Comparison of ENCODE assay signal across 32 cellular contexts in genomic region chr14:73474952-73475351, GRCh38.
"Had no signal": no experiment of that assay in that cellular context is flagged by ENCODE, and none has a peak within 500 bp of the region (broad histone marks: within the 10 kb centered on the region; RNA-seq: fewer than 3 reads in every experiment).

No MANE protein-coding gene starts in this region.

- DNase-seq: hypothalamus; immature natural killer cell; kidney; left colon; left lung; lower lobe of right lung; mammary epithelial cell; mesenchymal stem cell; naive thymus-derived CD8-positive, alpha-beta T cell; occipital lobe; ovary; posterior cingulate gyrus; retina; right cardiac atrium; spleen; stimulated activated CD4-positive, alpha-beta T cell treated with anti-CD3 and anti-CD28 coated beads, Interleukin-4, amount 100 ng/mL, for 24 hours; stimulated activated naive CD4-positive, alpha-beta T cell; tibial artery; trophoblast cell; upper lobe of right lung had no signal

- H3K27ac ChIP-seq: left lung, lower lobe of right lung, neural progenitor cell, neutrophil, ovary, prostate gland, skin epidermis, spleen, suprapubic skin, thoracic aorta, tibial artery, upper lobe of right lung had no signal

- H3K36me3 Mint-ChIP-seq: immature natural killer cell; naive thymus-derived CD8-positive, alpha-beta T cell; neural progenitor cell; stimulated activated effector memory CD8-positive, alpha-beta T cell treated with anti-CD3 and anti-CD28 coated beads, Interleukin-12 subunit alpha, Interleukin-12 subunit beta, amount 100 ng/mL, for 72 hours had no signal

- H3K4me2 ChIP-seq: neural progenitor cell had no signal

- H3K27me3 ChIP-seq: left lung, neural progenitor cell, neutrophil, ovary, spleen, suprapubic skin, upper lobe of right lung had no signal

- H3K4me1 Mint-ChIP-seq: immature natural killer cell; nephron; stimulated activated effector memory CD8-positive, alpha-beta T cell treated with anti-CD3 and anti-CD28 coated beads, Interleukin-12 subunit alpha, Interleukin-12 subunit beta, amount 100 ng/mL, for 72 hours had no signal

- H3K4me1 ChIP-seq: lower lobe of right lung, neural progenitor cell, prostate gland, tibial artery, upper lobe of right lung had no signal

- H3K9me3 Mint-ChIP-seq: immature natural killer cell; naive thymus-derived CD8-positive, alpha-beta T cell; nephron; neural progenitor cell; stimulated activated effector memory CD8-positive, alpha-beta T cell treated with anti-CD3 and anti-CD28 coated beads, Interleukin-12 subunit alpha, Interleukin-12 subunit beta, amount 100 ng/mL, for 72 hours; stimulated activated naive CD8-positive, alpha-beta T cell treated with anti-CD3 and anti-CD28 coated beads, Interleukin-15, Interleukin-2, amounts not matched to agents 100 ng/mL and 50 ng/mL, for 24 hours had no signal

- ATAC-seq: left colon; left lung; lower lobe of right lung; naive thymus-derived CD8-positive, alpha-beta T cell; right cardiac atrium; sciatic nerve; stimulated activated effector memory CD8-positive, alpha-beta T cell treated with anti-CD3 and anti-CD28 coated beads, Interleukin-12 subunit alpha, Interleukin-12 subunit beta, amount 100 ng/mL, for 72 hours; upper lobe of right lung had no signal

- H3K27ac Mint-ChIP-seq: immature natural killer cell; naive thymus-derived CD8-positive, alpha-beta T cell; nephron; neural progenitor cell; stimulated activated effector memory CD8-positive, alpha-beta T cell treated with anti-CD3 and anti-CD28 coated beads, Interleukin-12 subunit alpha, Interleukin-12 subunit beta, amount 100 ng/mL, for 72 hours; stimulated activated naive CD8-positive, alpha-beta T cell treated with anti-CD3 and anti-CD28 coated beads, Interleukin-15, Interleukin-2, amounts not matched to agents 100 ng/mL and 50 ng/mL, for 24 hours had no signal

- H3K9me3 ChIP-seq: left lung, lower lobe of right lung, neutrophil, ovary, prostate gland, spleen, suprapubic skin, thoracic aorta, tibial artery, upper lobe of right lung had no signal

- H3K36me3 ChIP-seq: left lung, lower lobe of right lung, neural progenitor cell, neutrophil, ovary, prostate gland, spleen, suprapubic skin, thoracic aorta, tibial artery, upper lobe of right lung had no signal

- H3K9ac ChIP-seq: neural progenitor cell had no signal

- FAIRE-seq: islet of Langerhans, kidney, urothelium cell line had no signal

- H2AFZ ChIP-seq: neural progenitor cell had no signal

- H3K4me3 Mint-ChIP-seq: immature natural killer cell; naive thymus-derived CD8-positive, alpha-beta T cell; nephron; neural progenitor cell; stimulated activated effector memory CD8-positive, alpha-beta T cell treated with anti-CD3 and anti-CD28 coated beads, Interleukin-12 subunit alpha, Interleukin-12 subunit beta, amount 100 ng/mL, for 72 hours; stimulated activated naive CD8-positive, alpha-beta T cell treated with anti-CD3 and anti-CD28 coated beads, Interleukin-15, Interleukin-2, amounts not matched to agents 100 ng/mL and 50 ng/mL, for 24 hours had no signal

- H3K27me3 Mint-ChIP-seq: stimulated activated naive CD8-positive, alpha-beta T cell treated with anti-CD3 and anti-CD28 coated beads, Interleukin-15, Interleukin-2, amounts not matched to agents 100 ng/mL and 50 ng/mL, for 24 hours had no signal

- H3K4me3 ChIP-seq: left lung, lower lobe of right lung, neural progenitor cell, ovary, prostate gland, skin epidermis, spleen, suprapubic skin, thoracic aorta, tibial artery, upper lobe of right lung had no signal
